28 cellular contexts compared by ENCODE assay signal in genomic region chr3:127264292-127264691, GRCh38. TPM values are rescaled to one million over a fixed set of nuclear protein-coding genes. Genes with fewer than 3 reads are reported as not detected.
DNase-seq lines count a peak whose midpoint lies in the region; ATAC-seq, FAIRE-seq and TF ChIP-seq lines count a peak whose summit lies in the region.
"Had no signal": no experiment of that assay in that cellular context is flagged by ENCODE, and none has a peak within 500 bp of the region (broad histone marks: within the 10 kb centered on the region; RNA-seq: fewer than 3 reads in every experiment).

No MANE protein-coding gene starts in this region.

- H3K4ac ChIP-seq in IMR-90 (ENCODE audit: low read depth, low read length) = no peak overlapping the region

- H2BK15ac ChIP-seq in IMR-90 (ENCODE audit: low read depth, low read length) = no peak overlapping the region

- no peaks in the 10 kb centered on the region for H3K4me1 Mint-ChIP-seq in activated CD8-positive, alpha-beta memory T cell treated with anti-CD3 and anti-CD28 coated beads, Interleukin-2, amount 10 ng/mL, durations not matched to agents 7 days and 5 days
- H3K4me1 Mint-ChIP-seq in osteocyte (ENCODE audit: unreplicated experiment) = no peaks in the 10 kb centered on the region
- H3K4me1 Mint-ChIP-seq: central memory CD8-positive, alpha-beta T cell; naive B cell had no signal

- CTCF ChIA-PET in activated CD8-positive, alpha-beta memory T cell treated with anti-CD3 and anti-CD28 coated beads, Interleukin-2, amount 10 ng/mL, durations not matched to agents 7 days and 5 days (lab: Charles Lee) = no interaction called here
- CTCF ChIA-PET in IMR-90 (lab: Yijun Ruan, JAX) = no interaction called here

- TF ChIP-seq POLR2A in IMR-90 (IDR thresholded peaks at IDR 0.05; ENCODE audit: low read depth, low read length) (no peak), ovary (IDR thresholded peaks at IDR 0.05) (no peak)

- no peaks in the 10 kb centered on the region for H3K36me3 ChIP-seq in IMR-90 (ENCODE audit: control insufficient read depth, insufficient read depth, low read length)
- no peaks in the 10 kb centered on the region for H3K36me3 ChIP-seq in bronchial epithelial cell (ENCODE audit: control insufficient read depth, insufficient read depth, low read length)
- no peaks in the 10 kb centered on the region for H3K36me3 ChIP-seq in ovary
- H3K36me3 ChIP-seq: BLaER1 treated with 17β-estradiol and CSF1 and Interleukin-3, amounts not matched to agents 10 nM and 100 nM; upper lobe of left lung had no signal

- H3K4me1 ChIP-seq in IMR-90 (ENCODE audit: control insufficient read depth, insufficient read depth, low read length) (no peaks in the 10 kb centered on the region), ovary (ENCODE audit: insufficient read depth) (no peaks in the 10 kb centered on the region)
- H3K4me1 ChIP-seq: BLaER1 treated with 17β-estradiol and CSF1 and Interleukin-3, amounts not matched to agents 10 nM and 100 nM; parathyroid adenoma; upper lobe of left lung had no signal

- no peaks in the 10 kb centered on the region for H3K36me3 Mint-ChIP-seq in activated CD8-positive, alpha-beta memory T cell treated with anti-CD3 and anti-CD28 coated beads, Interleukin-2, amount 10 ng/mL, durations not matched to agents 7 days and 5 days
- H3K36me3 Mint-ChIP-seq in osteocyte (ENCODE audit: unreplicated experiment) = no peaks in the 10 kb centered on the region
- H3K36me3 Mint-ChIP-seq: naive B cell had no signal

- DNase-seq in activated CD8-positive, alpha-beta memory T cell treated with anti-CD3 and anti-CD28 coated beads, Interleukin-2, amount 10 ng/mL, durations not matched to agents 7 days and 5 days = peak; percentile 15
- no peak for DNase-seq in activated CD8-positive, alpha-beta memory T cell treated with anti-CD3 and anti-CD28 coated beads for 24 hours
- peak; percentile 12 for DNase-seq in IMR-90
- peak; percentile 36 for DNase-seq in bronchial epithelial cell (ENCODE audit: low read depth)
- DNase-seq in osteocyte (ENCODE audit: extremely low spot score, unreplicated experiment) = peak; percentile 54
- no peak for DNase-seq in cerebellar nuclear complex (lab: John Stamatoyannopoulos, UW)
- DNase-seq in ovary = no peak
- DNase-seq: 8988T; activated naive CD4-positive, alpha-beta T cell; activated T-cell treated with anti-CD3 and anti-CD28 coated beads, Interleukin-2, amount 50 U/mL, for 4 hours; KG1; left cardiac atrium; naive B cell; NCI-H1694 treated with DMSO at 0.1 percent for 48 hours; NCI-H526 treated with DMSO at 0.1 percent for 48 hours; stimulated activated CD4-positive, alpha-beta T cell treated with anti-CD3 and anti-CD28 coated beads, Interleukin-15, amount 100 ng/mL, for 24 hours; upper lobe of left lung had no signal

- WGBS in IMR-90 (ENCODE audit: extremely low coverage in 2 of 2, insufficient read length in 1 of 2), 2 experiments = no CpG with 5 or more reads among the region's 5 CpGs
- 24 to 27% (median 26%) methylated on average over 5 of the region's 5 CpGs for WGBS in ovary, 3 donors

- TF ChIP-seq RAD21 in IMR-90 (IDR thresholded peaks at IDR 0.05; ENCODE audit: low read length) = no peak

- no TSS peak for BruUV-seq in IMR-90 (replicated peaks; lab: Mats Ljungman, UMichigan)

- H2BK20ac ChIP-seq in IMR-90 (ENCODE audit: low read depth, low read length) = no peak overlapping the region

- H2AK9ac ChIP-seq in IMR-90 (replicated peaks; ENCODE audit: low read depth, low read length, poor library complexity) = no peak overlapping the region

- no peak overlapping the region for H2AK5ac ChIP-seq in IMR-90 (ENCODE audit: low read depth, low read length)

- no peak overlapping the region for H3K18ac ChIP-seq in IMR-90 (ENCODE audit: low read depth, low read length)

- H3K79me1 ChIP-seq in IMR-90 (ENCODE audit: low read depth in 1 of 2, low read length in 2 of 2) = no peaks in the 10 kb centered on the region

- H3K9me3 ChIP-seq in IMR-90 (ENCODE audit: control insufficient read depth, insufficient read depth, low read length) (peaks cover 2% of the 10 kb centered on the region; the same call in 1 of the 2 replicates), ovary (no peaks in the 10 kb centered on the region)

- TF ChIP-seq CTCF in IMR-90 (conservative IDR thresholded peaks at IDR 0.05; ENCODE audit: low read depth, low read length) (no peak), bronchial epithelial cell (IDR thresholded peaks at IDR 0.05; ENCODE audit: insufficient read depth, low read length, severe bottlenecking) (no peak), osteocyte (IDR thresholded peaks at IDR 0.05) (no peak), ovary (IDR thresholded peaks at IDR 0.05) (no peak)

- H3K56ac ChIP-seq in IMR-90 (ENCODE audit: extremely low read depth, insufficient read depth, low read length) = no peak overlapping the region

- no peak overlapping the region for H3K23ac ChIP-seq in IMR-90 (ENCODE audit: low read depth, low read length)

- H2BK120ac ChIP-seq in IMR-90 (ENCODE audit: low read depth, low read length) = no peak overlapping the region

- no peak overlapping the region for H2AFZ ChIP-seq in IMR-90 (replicated peaks; ENCODE audit: low read length, poor library complexity)
- H2AFZ ChIP-seq: parathyroid adenoma had no signal

- H3K9ac ChIP-seq in IMR-90 (ENCODE audit: low read depth, low read length) = no peak overlapping the region
- H3K9ac ChIP-seq: BLaER1 treated with 17β-estradiol and CSF1 and Interleukin-3, amounts not matched to agents 10 nM and 100 nM; parathyroid adenoma had no signal

- H3K27ac Mint-ChIP-seq in activated CD8-positive, alpha-beta memory T cell treated with anti-CD3 and anti-CD28 coated beads, Interleukin-2, amount 10 ng/mL, durations not matched to agents 7 days and 5 days = no peak overlapping the region
- no peak overlapping the region for H3K27ac Mint-ChIP-seq in osteocyte (ENCODE audit: unreplicated experiment)

- no peak for ATAC-seq in activated CD8-positive, alpha-beta memory T cell treated with anti-CD3 and anti-CD28 coated beads, Interleukin-2, amount 10 ng/mL, durations not matched to agents 7 days and 5 days
- no peak; the same call in 1 of the 2 replicates for ATAC-seq in IMR-90 (ENCODE audit: low read depth)
- no peak for ATAC-seq in GM18867 (IDR thresholded peaks at IDR 0.05; ENCODE audit: unreplicated experiment)
- ATAC-seq: activated CD4-positive, CD25-positive, alpha-beta regulatory T cell treated with anti-CD3 and anti-CD28 coated beads, Interleukin-2, amount 50 U/mL, for 24 hours; activated T-cell treated with anti-CD3 and anti-CD28 coated beads, Interleukin-2, amount 50 U/mL, for 4 hours; esophagus mucosa; sciatic nerve had no signal

- no peak overlapping the region for H3K4me2 ChIP-seq in IMR-90 (ENCODE audit: low read depth, low read length)
- H3K4me2 ChIP-seq: BLaER1 treated with 17β-estradiol and CSF1 and Interleukin-3, amounts not matched to agents 10 nM and 100 nM had no signal

- H3K27me3 ChIP-seq in IMR-90 (ENCODE audit: control insufficient read depth, insufficient read depth, low read length) (peaks cover 8% of the 10 kb centered on the region), bronchial epithelial cell (ENCODE audit: control insufficient read depth, insufficient read depth, low read length) (peaks cover 2% of the 10 kb centered on the region), ovary (no peaks in the 10 kb centered on the region)
- H3K27me3 ChIP-seq: BLaER1 treated with 17β-estradiol and CSF1 and Interleukin-3, amounts not matched to agents 10 nM and 100 nM; upper lobe of left lung had no signal

- intact Hi-C loops in IMR-90 (cut with micrococcal nuclease) (no loop called here), ovary (cut with DNase I) (no loop called here)

- H3K9me1 ChIP-seq in IMR-90 (ENCODE audit: insufficient read depth, low read length) = no peaks in the 10 kb centered on the region

- no peak overlapping the region for H3K4me3 ChIP-seq in IMR-90 (ENCODE audit: insufficient read depth, low read depth, low read length)
- H3K4me3 ChIP-seq in bronchial epithelial cell (ENCODE audit: low read depth, low read length) = no peak overlapping the region
- no peak overlapping the region for H3K4me3 ChIP-seq in ovary
- H3K4me3 ChIP-seq: BLaER1 treated with 17β-estradiol and CSF1 and Interleukin-3, amounts not matched to agents 10 nM and 100 nM; upper lobe of left lung had no signal

- H4K8ac ChIP-seq in IMR-90 (ENCODE audit: low read depth in 2 of 2, low read length in 2 of 2) = no peak overlapping the region

- no peaks in the 10 kb centered on the region for H3K9me3 Mint-ChIP-seq in activated CD8-positive, alpha-beta memory T cell treated with anti-CD3 and anti-CD28 coated beads, Interleukin-2, amount 10 ng/mL, durations not matched to agents 7 days and 5 days (ENCODE audit: low read depth)
- peaks cover 10% of the 10 kb centered on the region for H3K9me3 Mint-ChIP-seq in osteocyte (ENCODE audit: unreplicated experiment)
- H3K9me3 Mint-ChIP-seq: central memory CD8-positive, alpha-beta T cell had no signal

- no peak overlapping the region for H3K14ac ChIP-seq in IMR-90 (replicated peaks; ENCODE audit: low read depth, low read length)

- H3K27ac ChIP-seq in IMR-90 (ENCODE audit: insufficient read depth, low read length) = no peak overlapping the region
- H3K27ac ChIP-seq in ovary = no peak overlapping the region
- H3K27ac ChIP-seq: BLaER1 treated with 17β-estradiol and CSF1 and Interleukin-3, amounts not matched to agents 10 nM and 100 nM; parathyroid adenoma; upper lobe of left lung had no signal

- no peak overlapping the region for H4K5ac ChIP-seq in IMR-90 (ENCODE audit: low read depth, low read length)

- FAIRE-seq in bronchial epithelial cell (lab: Jason Lieb, UNC) = no peak
- FAIRE-seq: D721Med, G401.6 had no signal

- no peaks in the 10 kb centered on the region for H4K20me1 ChIP-seq in IMR-90 (ENCODE audit: insufficient read depth, low read length)
- H4K20me1 ChIP-seq: BLaER1 treated with 17β-estradiol and CSF1 and Interleukin-3, amounts not matched to agents 10 nM and 100 nM had no signal

- in situ Hi-C loops in IMR-90 (cut with MboI; ENCODE audit: low sequenced_read_pairs) = no loop called here

- POLR2A ChIA-PET in IMR-90 (lab: Charles Lee; ENCODE audit: unreplicated experiment) = no interaction called here

- dilution Hi-C loops in IMR-90 (cut with HindIII; ENCODE audit: low sequenced_read_pairs, unreplicated experiment) = no loop called here

- TF ChIP-seq EP300 in ovary (IDR thresholded peaks at IDR 0.05) = no peak

- H3K27me3 Mint-ChIP-seq in activated CD8-positive, alpha-beta memory T cell treated with anti-CD3 and anti-CD28 coated beads, Interleukin-2, amount 10 ng/mL, durations not matched to agents 7 days and 5 days = no peaks in the 10 kb centered on the region
- peaks cover 7% of the 10 kb centered on the region for H3K27me3 Mint-ChIP-seq in osteocyte (ENCODE audit: unreplicated experiment)

- no peak overlapping the region for H4K91ac ChIP-seq in IMR-90 (ENCODE audit: insufficient read depth, low read depth, low read length)

- H3K4me3 Mint-ChIP-seq in activated CD8-positive, alpha-beta memory T cell treated with anti-CD3 and anti-CD28 coated beads, Interleukin-2, amount 10 ng/mL, durations not matched to agents 7 days and 5 days = no peak overlapping the region
- no peak overlapping the region for H3K4me3 Mint-ChIP-seq in osteocyte (ENCODE audit: unreplicated experiment)
- H3K4me3 Mint-ChIP-seq: activated T-cell treated with anti-CD3 and anti-CD28 coated beads, Interleukin-2, amount 50 U/mL, for 4 hours; central memory CD8-positive, alpha-beta T cell; naive B cell had no signal

- no peak overlapping the region for H2BK5ac ChIP-seq in IMR-90 (ENCODE audit: low read depth, low read length, poor library complexity, severe bottlenecking)

RNA-seq across cellular contexts. Expression of gene PRR20G, which starts 23.6 kb away (rescaled TPM):
- not detected for total RNA-seq in activated CD8-positive, alpha-beta memory T cell treated with anti-CD3 and anti-CD28 coated beads, Interleukin-2, amount 10 ng/mL, durations not matched to agents 7 days and 5 days
- total RNA-seq in IMR-90 (2012; rRNA removed) = not detected in 2 replicates
- not detected in 2 replicates for polyA plus RNA-seq in IMR-90 (2012; rRNA removed)
- not detected in 2 replicates for polyA plus RNA-seq in IMR-90 (2012; cell fraction: cytosol; rRNA removed)
- not detected in 2 replicates for polyA plus RNA-seq in IMR-90 (2012; cell fraction: nucleus; rRNA removed; ENCODE audit: low replicate concordance)
- total RNA-seq in bronchial epithelial cell = not detected in 2 replicates
- total RNA-seq in osteocyte = not detected in 2 replicates
- not detected for total RNA-seq in ovary
- not detected for polyA plus RNA-seq in ovary
- total RNA-seq: activated T-cell treated with anti-CD3 and anti-CD28 coated beads, Interleukin-2, amount 50 U/mL, for 4 hours; esophagus mucosa; HT-29; left cardiac atrium; mesenteric fat pad; sciatic nerve; upper lobe of left lung had no signal

Comparison
In these comparisons a context has a peak if more than half of its experiments do, and no peak if none do; other contexts are left out.
1. DNase-seq: peak in activated CD8-positive, alpha-beta memory T cell treated with anti-CD3 and anti-CD28 coated beads, Interleukin-2, amount 10 ng/mL, durations not matched to agents 7 days and 5 days (single experiment), IMR-90 (single experiment), bronchial epithelial cell (single experiment) and osteocyte (single experiment); none in activated CD8-positive, alpha-beta memory T cell treated with anti-CD3 and anti-CD28 coated beads for 24 hours (single experiment), cerebellar nuclear complex (0 of 2) and ovary (0 of 5).